ENCODE assay signal across 1 cellular context in genomic region chr2:5637051-5637450, GRCh38. TPM values are rescaled to one million over a fixed set of nuclear protein-coding genes. Genes with fewer than 3 reads are reported as not detected.
"Had no signal": no experiment of that assay in that cellular context is flagged by ENCODE, and none has a peak within 500 bp of the region (broad histone marks: within the 10 kb centered on the region; RNA-seq: fewer than 3 reads in every experiment).

No MANE protein-coding gene starts in this region.

RNA-seq across cellular contexts. Expression of gene SOX11, which starts 55.1 kb away (rescaled TPM):
- total RNA-seq: HT-29 had no signal
